ENCODE assay signal across 16 cellular contexts in genomic region chr2:40325111-40325510, GRCh38.
"Had no signal": no experiment of that assay in that cellular context is flagged by ENCODE, and none has a peak within 500 bp of the region (broad histone marks: within the 10 kb centered on the region; RNA-seq: fewer than 3 reads in every experiment).

No MANE protein-coding gene starts in this region.

- H3K4me3 ChIP-seq: coronary artery, hepatocyte, lower lobe of right lung, right atrium auricular region, transverse colon had no signal

- H3K4me2 ChIP-seq: hepatocyte had no signal

- H3K27ac Mint-ChIP-seq: activated CD4-positive, alpha-beta memory T cell treated with anti-CD3 and anti-CD28 coated beads for 36 hours; activated naive CD8-positive, alpha-beta T cell treated with anti-CD3 and anti-CD28 coated beads for 36 hours; activated T-cell treated with anti-CD3 and anti-CD28 coated beads, Interleukin-2, amount 50 U/mL, for 72 hours had no signal

- H3K27ac ChIP-seq: hepatocyte, lower lobe of right lung, neutrophil, right atrium auricular region had no signal

- H3K4me1 ChIP-seq: lower lobe of right lung, transverse colon had no signal

- H3K27me3 ChIP-seq: hepatocyte, neutrophil, right atrium auricular region, transverse colon had no signal

- ATAC-seq: activated T-cell treated with anti-CD3 and anti-CD28 coated beads, Interleukin-2, amount 50 U/mL, for 72 hours; lower lobe of right lung had no signal

- H2AFZ ChIP-seq: hepatocyte had no signal

- H3K9me3 Mint-ChIP-seq: activated CD4-positive, alpha-beta memory T cell treated with anti-CD3 and anti-CD28 coated beads for 36 hours; activated naive CD8-positive, alpha-beta T cell treated with anti-CD3 and anti-CD28 coated beads for 36 hours had no signal

- H3K36me3 ChIP-seq: lower lobe of right lung, neutrophil, transverse colon had no signal

- H3K4me3 Mint-ChIP-seq: activated CD4-positive, alpha-beta memory T cell treated with anti-CD3 and anti-CD28 coated beads for 36 hours; activated naive CD8-positive, alpha-beta T cell treated with anti-CD3 and anti-CD28 coated beads for 36 hours; activated T-cell treated with anti-CD3 and anti-CD28 coated beads, Interleukin-2, amount 50 U/mL, for 72 hours; naive B cell had no signal

- H3K36me3 Mint-ChIP-seq: activated CD4-positive, alpha-beta memory T cell treated with anti-CD3 and anti-CD28 coated beads for 36 hours; activated naive CD8-positive, alpha-beta T cell treated with anti-CD3 and anti-CD28 coated beads for 36 hours; naive B cell had no signal

- H3K27me3 Mint-ChIP-seq: activated CD4-positive, alpha-beta memory T cell treated with anti-CD3 and anti-CD28 coated beads for 36 hours; activated naive CD8-positive, alpha-beta T cell treated with anti-CD3 and anti-CD28 coated beads for 36 hours; naive B cell had no signal

- DNase-seq: activated CD4-positive, alpha-beta memory T cell treated with anti-CD3 and anti-CD28 coated beads for 36 hours; activated CD8-positive, alpha-beta memory T cell treated with anti-CD3 and anti-CD28 coated beads, Interleukin-2, amount 50 U/mL, for 4 hours; activated gamma-delta T cell treated with Interleukin-2 at 50 U/mL for 16 hours; activated naive CD8-positive, alpha-beta T cell treated with anti-CD3 and anti-CD28 coated beads for 36 hours; activated T-cell treated with anti-CD3 and anti-CD28 coated beads, Interleukin-2, amount 50 U/mL, for 72 hours; effector CD4-positive, alpha-beta T cell; kidney; lower lobe of right lung; naive B cell; small intestine; T-helper 9 cell; transverse colon had no signal

- H3K4me1 Mint-ChIP-seq: activated naive CD8-positive, alpha-beta T cell treated with anti-CD3 and anti-CD28 coated beads for 36 hours; naive B cell had no signal

- H3K79me2 ChIP-seq: hepatocyte had no signal

- H3K9me3 ChIP-seq: lower lobe of right lung, neutrophil, right atrium auricular region, transverse colon had no signal
